13 cellular contexts compared by ENCODE assay signal in the genomic region with DNA sequence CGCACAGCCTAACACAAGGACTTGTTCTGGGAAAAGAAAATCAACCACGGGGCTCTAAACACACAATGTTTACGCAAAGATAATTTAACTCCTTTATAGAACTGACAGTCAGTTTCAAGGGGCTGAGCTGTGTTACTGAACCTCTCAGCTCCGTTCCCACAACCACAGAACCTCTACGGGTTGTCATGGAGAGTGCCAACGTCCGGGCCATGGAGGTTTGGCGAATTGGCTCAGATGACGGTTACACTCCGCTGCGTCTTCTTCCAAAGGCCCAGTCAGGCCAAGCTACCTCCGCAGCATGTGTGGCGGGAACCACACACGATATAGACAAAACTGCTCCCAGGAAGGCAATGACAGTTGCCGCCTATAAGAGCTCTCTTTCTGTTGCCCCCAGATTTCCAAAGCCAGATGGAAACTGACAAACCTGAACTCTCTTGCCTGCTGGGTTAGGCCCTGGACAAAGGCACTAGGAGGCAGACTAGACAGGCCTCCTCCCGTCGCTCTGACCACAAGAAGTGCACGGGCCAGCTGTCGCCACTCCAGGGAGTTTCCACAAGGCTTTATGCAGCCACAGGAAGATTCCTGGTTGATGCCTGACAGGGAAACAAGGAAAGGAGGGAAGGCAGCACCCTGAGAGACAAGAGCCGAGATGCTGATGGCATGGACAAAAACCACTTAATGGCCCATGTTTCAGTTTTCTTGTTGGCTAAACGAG. TPM values are rescaled to one million over a fixed set of nuclear protein-coding genes. Genes with fewer than 3 reads are reported as not detected.
DNase-seq lines count a peak whose midpoint lies in the region; ATAC-seq and TF ChIP-seq lines count a peak whose summit lies in the region.
"Had no signal": no experiment of that assay in that cellular context is flagged by ENCODE, and none has a peak within 500 bp of the region (broad histone marks: within the 10 kb centered on the region; RNA-seq: fewer than 3 reads in every experiment).

No MANE protein-coding gene starts in this region.

- ATAC-seq in activated CD4-positive, alpha-beta T cell treated with anti-CD3 and anti-CD28 coated beads for 36 hours: no peak
- ATAC-seq in HG03354 (IDR thresholded peaks at IDR 0.05; ENCODE audit: poor library complexity, severe bottlenecking, unreplicated experiment): no peak
- ATAC-seq in GM19452 (IDR thresholded peaks at IDR 0.05; ENCODE audit: unreplicated experiment): no peak

- H3K4me3 ChIP-seq in Peyer's patch (no peak overlapping the region), fibroblast of lung (replicated peaks in 1 of 4; ENCODE audit: control extremely low read depth in 1 of 4, insufficient read depth in 1 of 4, low read depth in 3 of 4, low read length in 4 of 4) (no peak overlapping the region), spleen (no peak overlapping the region)
- H3K4me3 ChIP-seq: dorsolateral prefrontal cortex, PC-9, suprapubic skin had no signal

- H3K9me3 ChIP-seq in Peyer's patch: no peaks in the 10 kb centered on the region
- H3K9me3 ChIP-seq in fibroblast of lung (ENCODE audit: control insufficient read depth, insufficient read depth, low read depth, low read length): no peaks in the 10 kb centered on the region
- H3K9me3 ChIP-seq in spleen: no peaks in the 10 kb centered on the region
- H3K9me3 ChIP-seq: suprapubic skin had no signal

- no peak overlapping the region for H3K4me2 ChIP-seq in fibroblast of lung (ENCODE audit: extremely low read depth, insufficient read depth, low read length)
- H3K4me2 ChIP-seq: PC-9 had no signal

- no peaks in the 10 kb centered on the region for H3K27me3 ChIP-seq in Peyer's patch
- H3K27me3 ChIP-seq in fibroblast of lung (ENCODE audit: control insufficient read depth, insufficient read depth, low read length): no peaks in the 10 kb centered on the region
- H3K27me3 ChIP-seq in spleen (replicated peaks in 1 of 7): no peaks in the 10 kb centered on the region
- H3K27me3 ChIP-seq: dorsolateral prefrontal cortex had no signal

- POLR2A ChIA-PET in activated CD4-positive, alpha-beta T cell treated with anti-CD3 and anti-CD28 coated beads for 36 hours (lab: Charles Lee): interaction anchor here (1.3 kb wide), 1 partner anchor 9 kb away, joined by 6 read pairs; no protein-coding TSS in a partner anchor

- CTCF ChIA-PET in activated CD4-positive, alpha-beta T cell treated with anti-CD3 and anti-CD28 coated beads for 36 hours (lab: Charles Lee): interaction anchor here (0.8 to 2.4 kb wide), 5 partner anchors 11 to 21 kb away, joined by 3 to 11 read pairs (median 3); no protein-coding TSS in a partner anchor

- H3K27ac Mint-ChIP-seq in activated CD4-positive, alpha-beta T cell treated with anti-CD3 and anti-CD28 coated beads for 36 hours: peak overlapping the region; percentile 85

- H3K36me3 ChIP-seq in Peyer's patch (no peaks in the 10 kb centered on the region), fibroblast of lung (ENCODE audit: control insufficient read depth, insufficient read depth, low read length) (no peaks in the 10 kb centered on the region), spleen (peaks cover 0 to 27% (median 0%) of the 10 kb centered on the region in 6 donors)
- H3K36me3 ChIP-seq: suprapubic skin had no signal

- H3K4me1 ChIP-seq in Peyer's patch: peaks cover 3 to 38% (median 18%) of the 10 kb centered on the region in 4 donors
- no peaks in the 10 kb centered on the region for H3K4me1 ChIP-seq in fibroblast of lung (ENCODE audit: control insufficient read depth, extremely low read depth, insufficient read depth, low read length)
- H3K4me1 ChIP-seq in spleen: peaks cover 36 to 100% (median 86%) of the 10 kb centered on the region in 6 donors

- H3K4me1 Mint-ChIP-seq in activated CD4-positive, alpha-beta T cell treated with anti-CD3 and anti-CD28 coated beads for 36 hours: peaks cover 89% of the 10 kb centered on the region

- 71 to 81% (median 77%) methylated on average over 20 to 21 of the region's 21 CpGs for WGBS in spleen, 5 donors

- no peak overlapping the region for H2AFZ ChIP-seq in fibroblast of lung (ENCODE audit: low read length)
- H2AFZ ChIP-seq: PC-9 had no signal

- H3K9ac ChIP-seq in fibroblast of lung (ENCODE audit: insufficient read depth, low read length): no peak overlapping the region

- H3K4me3 Mint-ChIP-seq in activated CD4-positive, alpha-beta T cell treated with anti-CD3 and anti-CD28 coated beads for 36 hours: no peak overlapping the region

- H3K27ac ChIP-seq in Peyer's patch (peak overlapping the region in 3 of 4 donors; percentile 58 to 72 (median 66)), fibroblast of lung (ENCODE audit: insufficient read depth, low read length) (no peak overlapping the region), spleen (peak overlapping the region in 7 of 8 donors; percentile 8 to 71 (median 43))
- H3K27ac ChIP-seq: dorsolateral prefrontal cortex, PC-9, suprapubic skin had no signal

- no peak for DNase-seq in activated CD4-positive, alpha-beta T cell treated with anti-CD3 and anti-CD28 coated beads for 36 hours
- DNase-seq in activated CD4-positive, alpha-beta T cell treated with anti-CD3 and anti-CD28 coated beads, Interleukin-2, amount 50 U/mL, for 4 hours: no peak
- DNase-seq in Peyer's patch (no peak), fibroblast of lung (ENCODE audit: low read depth in 2 of 2) (peak; percentile 42 to 76), spleen (no peak), amygdala (lab: John Stamatoyannopoulos, UW) (no peak)
- DNase-seq: activated CD4-positive, alpha-beta memory T cell treated with anti-CD3 and anti-CD28 coated beads for 36 hours; dorsolateral prefrontal cortex; HCEC 1CT; PC-9 had no signal

- H3K36me3 Mint-ChIP-seq in activated CD4-positive, alpha-beta T cell treated with anti-CD3 and anti-CD28 coated beads for 36 hours (ENCODE audit: low read depth): peaks cover 19% of the 10 kb centered on the region

- TF ChIP-seq POLR2A in Peyer's patch (IDR thresholded peaks at IDR 0.05): no peak
- no peak for TF ChIP-seq POLR2A in spleen (IDR thresholded peaks at IDR 0.05)

- intact Hi-C loops in activated CD4-positive, alpha-beta T cell treated with anti-CD3 and anti-CD28 coated beads for 36 hours (cut with DNase I, micrococcal nuclease): no loop called here
- intact Hi-C loops in spleen (cut with DNase I; ENCODE audit: low total_unique reads): no loop called here

- H4K20me1 ChIP-seq in fibroblast of lung (ENCODE audit: control insufficient read depth, extremely low read depth, insufficient read depth, low read length): no peaks in the 10 kb centered on the region

- no peaks in the 10 kb centered on the region for H3K27me3 Mint-ChIP-seq in activated CD4-positive, alpha-beta T cell treated with anti-CD3 and anti-CD28 coated beads for 36 hours
- H3K27me3 Mint-ChIP-seq: activated CD4-positive, alpha-beta memory T cell treated with anti-CD3 and anti-CD28 coated beads for 36 hours had no signal

- H3K79me2 ChIP-seq in fibroblast of lung (ENCODE audit: control insufficient read depth, insufficient read depth, low read length): no peaks in the 10 kb centered on the region

- H3K9me3 Mint-ChIP-seq in activated CD4-positive, alpha-beta T cell treated with anti-CD3 and anti-CD28 coated beads for 36 hours (ENCODE audit: low read depth): no peaks in the 10 kb centered on the region
- H3K9me3 Mint-ChIP-seq: activated CD4-positive, alpha-beta memory T cell treated with anti-CD3 and anti-CD28 coated beads for 36 hours had no signal

- TF ChIP-seq CTCF in Peyer's patch (IDR thresholded peaks at IDR 0.05) (no peak), fibroblast of lung (conservative IDR thresholded peaks at IDR 0.05 in 1 of 2, IDR thresholded peaks at IDR 0.05 in 1 of 2; ENCODE audit: low read depth in 1 of 2, low read length in 2 of 2) (no peak), spleen (IDR thresholded peaks at IDR 0.05 in 8 of 11, conservative IDR thresholded peaks at IDR 0.05 in 3 of 11) (no peak)

RNA-seq across cellular contexts. Expression of a gene that starts 30.3 kb away (rescaled TPM):
- 10 to 100 TPM; 73.7 to 82.8 TPM for total RNA-seq in activated CD4-positive, alpha-beta T cell treated with anti-CD3 and anti-CD28 coated beads for 36 hours
- total RNA-seq in Peyer's patch: 100 to 1,000 TPM in 1 of 4 donors, 10 to 100 TPM in 3; 18.9 to 189 (median 77.2) TPM
- 0.17 and 0.51 TPM in 2 replicates for total RNA-seq in fibroblast of lung
- 0.02 and 0.12 TPM in 2 replicates for polyA plus RNA-seq in fibroblast of lung
- 0.33 TPM in 1 of 2 replicates, not detected in the other for polyA plus RNA-seq in fibroblast of lung (2012)
- polyA minus RNA-seq in fibroblast of lung (ENCODE audit: low replicate concordance): not detected in 2 replicates
- 100 to 1,000 TPM in 6 of 7 donors, 10 to 100 TPM in 1; 96.4 to 136 (median 107) TPM for total RNA-seq in spleen
- 10 to 100 TPM; 23.2 to 38.4 (median 29.8) TPM for polyA plus RNA-seq in spleen

Comparison
In these comparisons a context has a peak if more than half of its experiments do, and no peak if none do; other contexts are left out.
1. DNase-seq: peak in fibroblast of lung (2 of 2); none in activated CD4-positive, alpha-beta T cell treated with anti-CD3 and anti-CD28 coated beads for 36 hours (single experiment), activated CD4-positive, alpha-beta T cell treated with anti-CD3 and anti-CD28 coated beads, Interleukin-2, amount 50 U/mL, for 4 hours (0 of 2), Peyer's patch (0 of 3), spleen (single experiment) and amygdala (0 of 56).
2. RNA of a gene that starts 30.3 kb away (total RNA-seq): 96.4 to 136 TPM in spleen, 18.9 to 189 TPM in Peyer's patch and 73.7 to 82.8 TPM in activated CD4-positive, alpha-beta T cell treated with anti-CD3 and anti-CD28 coated beads for 36 hours; 0.17 to 0.51 TPM in fibroblast of lung; every median in the first group is over 10 times any median in the second.